Comparison of ENCODE assay signal across 2 cellular contexts in the genomic region with DNA sequence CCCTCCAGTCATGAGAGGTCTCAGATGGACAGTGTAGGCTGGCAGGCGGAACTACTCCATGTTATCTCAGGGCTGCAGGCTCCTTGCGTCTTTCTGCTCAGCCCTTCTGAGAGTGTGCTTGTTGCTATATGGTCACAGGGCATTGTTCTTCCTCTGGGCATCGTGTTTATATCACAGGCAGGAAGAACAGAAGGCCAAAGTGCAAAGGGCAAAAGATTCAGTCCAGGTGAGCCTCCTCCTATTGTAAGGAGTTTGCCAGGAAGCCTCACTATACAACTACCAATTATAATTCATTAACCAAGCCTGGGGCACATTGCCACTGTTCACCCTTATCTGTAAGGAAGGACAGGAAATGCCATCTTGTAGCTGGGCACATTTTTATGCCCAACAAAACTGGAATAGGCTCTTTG.
TF ChIP-seq lines count a peak whose summit lies in the region.

No MANE protein-coding gene starts in this region.

TF ChIP-seq in liver, 16 proteins besides CTCF, POLR2A, EP300 and RAD21 (continued from another document):
- TF ChIP-seq, protein P1, sequence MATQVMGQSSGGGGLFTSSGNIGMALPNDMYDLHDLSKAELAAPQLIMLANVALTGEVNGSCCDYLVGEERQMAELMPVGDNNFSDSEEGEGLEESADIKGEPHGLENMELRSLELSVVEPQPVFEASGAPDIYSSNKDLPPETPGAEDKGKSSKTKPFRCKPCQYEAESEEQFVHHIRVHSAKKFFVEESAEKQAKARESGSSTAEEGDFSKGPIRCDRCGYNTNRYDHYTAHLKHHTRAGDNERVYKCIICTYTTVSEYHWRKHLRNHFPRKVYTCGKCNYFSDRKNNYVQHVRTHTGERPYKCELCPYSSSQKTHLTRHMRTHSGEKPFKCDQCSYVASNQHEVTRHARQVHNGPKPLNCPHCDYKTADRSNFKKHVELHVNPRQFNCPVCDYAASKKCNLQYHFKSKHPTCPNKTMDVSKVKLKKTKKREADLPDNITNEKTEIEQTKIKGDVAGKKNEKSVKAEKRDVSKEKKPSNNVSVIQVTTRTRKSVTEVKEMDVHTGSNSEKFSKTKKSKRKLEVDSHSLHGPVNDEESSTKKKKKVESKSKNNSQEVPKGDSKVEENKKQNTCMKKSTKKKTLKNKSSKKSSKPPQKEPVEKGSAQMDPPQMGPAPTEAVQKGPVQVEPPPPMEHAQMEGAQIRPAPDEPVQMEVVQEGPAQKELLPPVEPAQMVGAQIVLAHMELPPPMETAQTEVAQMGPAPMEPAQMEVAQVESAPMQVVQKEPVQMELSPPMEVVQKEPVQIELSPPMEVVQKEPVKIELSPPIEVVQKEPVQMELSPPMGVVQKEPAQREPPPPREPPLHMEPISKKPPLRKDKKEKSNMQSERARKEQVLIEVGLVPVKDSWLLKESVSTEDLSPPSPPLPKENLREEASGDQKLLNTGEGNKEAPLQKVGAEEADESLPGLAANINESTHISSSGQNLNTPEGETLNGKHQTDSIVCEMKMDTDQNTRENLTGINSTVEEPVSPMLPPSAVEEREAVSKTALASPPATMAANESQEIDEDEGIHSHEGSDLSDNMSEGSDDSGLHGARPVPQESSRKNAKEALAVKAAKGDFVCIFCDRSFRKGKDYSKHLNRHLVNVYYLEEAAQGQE (IDR thresholded peaks at IDR 0.05), result no peak
- TF ChIP-seq TAF1 (conservative IDR thresholded peaks at IDR 0.05) (no peak), JUND (IDR thresholded peaks at IDR 0.05) (no peak), FOXA2 (IDR thresholded peaks at IDR 0.05) (no peak), NR2F2 (IDR thresholded peaks at IDR 0.05) (peak; percentile 66), HNF4A (conservative IDR thresholded peaks at IDR 0.05) (peak; percentile 77 to 86), SP1 (IDR thresholded peaks at IDR 0.05) (peak; percentile 32)
- TF ChIP-seq, protein P2, sequence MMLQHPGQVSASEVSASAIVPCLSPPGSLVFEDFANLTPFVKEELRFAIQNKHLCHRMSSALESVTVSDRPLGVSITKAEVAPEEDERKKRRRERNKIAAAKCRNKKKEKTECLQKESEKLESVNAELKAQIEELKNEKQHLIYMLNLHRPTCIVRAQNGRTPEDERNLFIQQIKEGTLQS (IDR thresholded peaks at IDR 0.05), result no peak
- TF ChIP-seq, protein P3, sequence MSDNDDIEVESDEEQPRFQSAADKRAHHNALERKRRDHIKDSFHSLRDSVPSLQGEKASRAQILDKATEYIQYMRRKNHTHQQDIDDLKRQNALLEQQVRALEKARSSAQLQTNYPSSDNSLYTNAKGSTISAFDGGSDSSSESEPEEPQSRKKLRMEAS (IDR thresholded peaks at IDR 0.05), result no peak
- TF ChIP-seq, protein P4, sequence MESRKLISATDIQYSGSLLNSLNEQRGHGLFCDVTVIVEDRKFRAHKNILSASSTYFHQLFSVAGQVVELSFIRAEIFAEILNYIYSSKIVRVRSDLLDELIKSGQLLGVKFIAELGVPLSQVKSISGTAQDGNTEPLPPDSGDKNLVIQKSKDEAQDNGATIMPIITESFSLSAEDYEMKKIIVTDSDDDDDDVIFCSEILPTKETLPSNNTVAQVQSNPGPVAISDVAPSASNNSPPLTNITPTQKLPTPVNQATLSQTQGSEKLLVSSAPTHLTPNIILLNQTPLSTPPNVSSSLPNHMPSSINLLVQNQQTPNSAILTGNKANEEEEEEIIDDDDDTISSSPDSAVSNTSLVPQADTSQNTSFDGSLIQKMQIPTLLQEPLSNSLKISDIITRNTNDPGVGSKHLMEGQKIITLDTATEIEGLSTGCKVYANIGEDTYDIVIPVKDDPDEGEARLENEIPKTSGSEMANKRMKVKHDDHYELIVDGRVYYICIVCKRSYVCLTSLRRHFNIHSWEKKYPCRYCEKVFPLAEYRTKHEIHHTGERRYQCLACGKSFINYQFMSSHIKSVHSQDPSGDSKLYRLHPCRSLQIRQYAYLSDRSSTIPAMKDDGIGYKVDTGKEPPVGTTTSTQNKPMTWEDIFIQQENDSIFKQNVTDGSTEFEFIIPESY (IDR thresholded peaks at IDR 0.05), result no peak

TF ChIP-seq in HepG2, 621 proteins besides CTCF, POLR2A, EP300 and RAD21 (continues in another document):
- TF ChIP-seq, protein P5, sequence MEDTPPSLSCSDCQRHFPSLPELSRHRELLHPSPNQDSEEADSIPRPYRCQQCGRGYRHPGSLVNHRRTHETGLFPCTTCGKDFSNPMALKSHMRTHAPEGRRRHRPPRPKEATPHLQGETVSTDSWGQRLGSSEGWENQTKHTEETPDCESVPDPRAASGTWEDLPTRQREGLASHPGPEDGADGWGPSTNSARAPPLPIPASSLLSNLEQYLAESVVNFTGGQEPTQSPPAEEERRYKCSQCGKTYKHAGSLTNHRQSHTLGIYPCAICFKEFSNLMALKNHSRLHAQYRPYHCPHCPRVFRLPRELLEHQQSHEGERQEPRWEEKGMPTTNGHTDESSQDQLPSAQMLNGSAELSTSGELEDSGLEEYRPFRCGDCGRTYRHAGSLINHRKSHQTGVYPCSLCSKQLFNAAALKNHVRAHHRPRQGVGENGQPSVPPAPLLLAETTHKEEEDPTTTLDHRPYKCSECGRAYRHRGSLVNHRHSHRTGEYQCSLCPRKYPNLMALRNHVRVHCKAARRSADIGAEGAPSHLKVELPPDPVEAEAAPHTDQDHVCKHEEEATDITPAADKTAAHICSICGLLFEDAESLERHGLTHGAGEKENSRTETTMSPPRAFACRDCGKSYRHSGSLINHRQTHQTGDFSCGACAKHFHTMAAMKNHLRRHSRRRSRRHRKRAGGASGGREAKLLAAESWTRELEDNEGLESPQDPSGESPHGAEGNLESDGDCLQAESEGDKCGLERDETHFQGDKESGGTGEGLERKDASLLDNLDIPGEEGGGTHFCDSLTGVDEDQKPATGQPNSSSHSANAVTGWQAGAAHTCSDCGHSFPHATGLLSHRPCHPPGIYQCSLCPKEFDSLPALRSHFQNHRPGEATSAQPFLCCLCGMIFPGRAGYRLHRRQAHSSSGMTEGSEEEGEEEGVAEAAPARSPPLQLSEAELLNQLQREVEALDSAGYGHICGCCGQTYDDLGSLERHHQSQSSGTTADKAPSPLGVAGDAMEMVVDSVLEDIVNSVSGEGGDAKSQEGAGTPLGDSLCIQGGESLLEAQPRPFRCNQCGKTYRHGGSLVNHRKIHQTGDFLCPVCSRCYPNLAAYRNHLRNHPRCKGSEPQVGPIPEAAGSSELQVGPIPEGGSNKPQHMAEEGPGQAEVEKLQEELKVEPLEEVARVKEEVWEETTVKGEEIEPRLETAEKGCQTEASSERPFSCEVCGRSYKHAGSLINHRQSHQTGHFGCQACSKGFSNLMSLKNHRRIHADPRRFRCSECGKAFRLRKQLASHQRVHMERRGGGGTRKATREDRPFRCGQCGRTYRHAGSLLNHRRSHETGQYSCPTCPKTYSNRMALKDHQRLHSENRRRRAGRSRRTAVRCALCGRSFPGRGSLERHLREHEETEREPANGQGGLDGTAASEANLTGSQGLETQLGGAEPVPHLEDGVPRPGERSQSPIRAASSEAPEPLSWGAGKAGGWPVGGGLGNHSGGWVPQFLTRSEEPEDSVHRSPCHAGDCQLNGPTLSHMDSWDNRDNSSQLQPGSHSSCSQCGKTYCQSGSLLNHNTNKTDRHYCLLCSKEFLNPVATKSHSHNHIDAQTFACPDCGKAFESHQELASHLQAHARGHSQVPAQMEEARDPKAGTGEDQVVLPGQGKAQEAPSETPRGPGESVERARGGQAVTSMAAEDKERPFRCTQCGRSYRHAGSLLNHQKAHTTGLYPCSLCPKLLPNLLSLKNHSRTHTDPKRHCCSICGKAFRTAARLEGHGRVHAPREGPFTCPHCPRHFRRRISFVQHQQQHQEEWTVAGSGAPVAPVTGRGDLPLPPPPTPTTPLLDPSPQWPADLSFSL (CRISPR knock-in tag; IDR thresholded peaks at IDR 0.05), result no peak
- TF ChIP-seq ARNT2 (CRISPR knock-in tag; IDR thresholded peaks at IDR 0.05; ENCODE audit: low read depth) (no peak), ZNF326 (CRISPR knock-in tag; IDR thresholded peaks at IDR 0.05; ENCODE audit: borderline replicate concordance) (no peak), ZNF441 (CRISPR knock-in tag; IDR thresholded peaks at IDR 0.05; ENCODE audit: borderline replicate concordance) (no peak), ZMYM4 (CRISPR knock-in tag; IDR thresholded peaks at IDR 0.05) (no peak), KLF12 (CRISPR knock-in tag; IDR thresholded peaks at IDR 0.05; ENCODE audit: borderline replicate concordance) (no peak), JUND (CRISPR knock-in tag; IDR thresholded peaks at IDR 0.05) (no peak), KDM5B (CRISPR knock-in tag; IDR thresholded peaks at IDR 0.05; ENCODE audit: borderline replicate concordance) (no peak), CENPX (CRISPR knock-in tag; IDR thresholded peaks at IDR 0.05) (no peak), ZNF333 (CRISPR knock-in tag; IDR thresholded peaks at IDR 0.05; ENCODE audit: borderline replicate concordance) (no peak)
- TF ChIP-seq, protein P6, sequence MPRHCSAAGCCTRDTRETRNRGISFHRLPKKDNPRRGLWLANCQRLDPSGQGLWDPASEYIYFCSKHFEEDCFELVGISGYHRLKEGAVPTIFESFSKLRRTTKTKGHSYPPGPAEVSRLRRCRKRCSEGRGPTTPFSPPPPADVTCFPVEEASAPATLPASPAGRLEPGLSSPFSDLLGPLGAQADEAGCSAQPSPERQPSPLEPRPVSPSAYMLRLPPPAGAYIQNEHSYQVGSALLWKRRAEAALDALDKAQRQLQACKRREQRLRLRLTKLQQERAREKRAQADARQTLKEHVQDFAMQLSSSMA (CRISPR knock-in tag; IDR thresholded peaks at IDR 0.05), result no peak
- TF ChIP-seq, protein P7, sequence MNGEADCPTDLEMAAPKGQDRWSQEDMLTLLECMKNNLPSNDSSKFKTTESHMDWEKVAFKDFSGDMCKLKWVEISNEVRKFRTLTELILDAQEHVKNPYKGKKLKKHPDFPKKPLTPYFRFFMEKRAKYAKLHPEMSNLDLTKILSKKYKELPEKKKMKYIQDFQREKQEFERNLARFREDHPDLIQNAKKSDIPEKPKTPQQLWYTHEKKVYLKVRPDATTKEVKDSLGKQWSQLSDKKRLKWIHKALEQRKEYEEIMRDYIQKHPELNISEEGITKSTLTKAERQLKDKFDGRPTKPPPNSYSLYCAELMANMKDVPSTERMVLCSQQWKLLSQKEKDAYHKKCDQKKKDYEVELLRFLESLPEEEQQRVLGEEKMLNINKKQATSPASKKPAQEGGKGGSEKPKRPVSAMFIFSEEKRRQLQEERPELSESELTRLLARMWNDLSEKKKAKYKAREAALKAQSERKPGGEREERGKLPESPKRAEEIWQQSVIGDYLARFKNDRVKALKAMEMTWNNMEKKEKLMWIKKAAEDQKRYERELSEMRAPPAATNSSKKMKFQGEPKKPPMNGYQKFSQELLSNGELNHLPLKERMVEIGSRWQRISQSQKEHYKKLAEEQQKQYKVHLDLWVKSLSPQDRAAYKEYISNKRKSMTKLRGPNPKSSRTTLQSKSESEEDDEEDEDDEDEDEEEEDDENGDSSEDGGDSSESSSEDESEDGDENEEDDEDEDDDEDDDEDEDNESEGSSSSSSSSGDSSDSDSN (CRISPR knock-in tag; IDR thresholded peaks at IDR 0.05), result no peak
- TF ChIP-seq, protein P8, sequence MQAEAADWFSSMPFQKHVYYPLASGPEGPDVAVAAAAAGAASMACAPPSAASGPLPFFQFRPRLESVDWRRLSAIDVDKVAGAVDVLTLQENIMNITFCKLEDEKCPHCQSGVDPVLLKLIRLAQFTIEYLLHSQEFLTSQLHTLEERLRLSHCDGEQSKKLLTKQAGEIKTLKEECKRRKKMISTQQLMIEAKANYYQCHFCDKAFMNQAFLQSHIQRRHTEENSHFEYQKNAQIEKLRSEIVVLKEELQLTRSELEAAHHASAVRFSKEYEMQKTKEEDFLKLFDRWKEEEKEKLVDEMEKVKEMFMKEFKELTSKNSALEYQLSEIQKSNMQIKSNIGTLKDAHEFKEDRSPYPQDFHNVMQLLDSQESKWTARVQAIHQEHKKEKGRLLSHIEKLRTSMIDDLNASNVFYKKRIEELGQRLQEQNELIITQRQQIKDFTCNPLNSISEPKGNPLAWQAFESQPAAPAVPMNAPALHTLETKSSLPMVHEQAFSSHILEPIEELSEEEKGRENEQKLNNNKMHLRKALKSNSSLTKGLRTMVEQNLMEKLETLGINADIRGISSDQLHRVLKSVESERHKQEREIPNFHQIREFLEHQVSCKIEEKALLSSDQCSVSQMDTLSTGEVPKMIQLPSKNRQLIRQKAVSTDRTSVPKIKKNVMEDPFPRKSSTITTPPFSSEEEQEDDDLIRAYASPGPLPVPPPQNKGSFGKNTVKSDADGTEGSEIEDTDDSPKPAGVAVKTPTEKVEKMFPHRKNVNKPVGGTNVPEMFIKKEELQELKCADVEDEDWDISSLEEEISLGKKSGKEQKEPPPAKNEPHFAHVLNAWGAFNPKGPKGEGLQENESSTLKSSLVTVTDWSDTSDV (CRISPR knock-in tag; IDR thresholded peaks at IDR 0.05), result no peak
- TF ChIP-seq, protein P9, sequence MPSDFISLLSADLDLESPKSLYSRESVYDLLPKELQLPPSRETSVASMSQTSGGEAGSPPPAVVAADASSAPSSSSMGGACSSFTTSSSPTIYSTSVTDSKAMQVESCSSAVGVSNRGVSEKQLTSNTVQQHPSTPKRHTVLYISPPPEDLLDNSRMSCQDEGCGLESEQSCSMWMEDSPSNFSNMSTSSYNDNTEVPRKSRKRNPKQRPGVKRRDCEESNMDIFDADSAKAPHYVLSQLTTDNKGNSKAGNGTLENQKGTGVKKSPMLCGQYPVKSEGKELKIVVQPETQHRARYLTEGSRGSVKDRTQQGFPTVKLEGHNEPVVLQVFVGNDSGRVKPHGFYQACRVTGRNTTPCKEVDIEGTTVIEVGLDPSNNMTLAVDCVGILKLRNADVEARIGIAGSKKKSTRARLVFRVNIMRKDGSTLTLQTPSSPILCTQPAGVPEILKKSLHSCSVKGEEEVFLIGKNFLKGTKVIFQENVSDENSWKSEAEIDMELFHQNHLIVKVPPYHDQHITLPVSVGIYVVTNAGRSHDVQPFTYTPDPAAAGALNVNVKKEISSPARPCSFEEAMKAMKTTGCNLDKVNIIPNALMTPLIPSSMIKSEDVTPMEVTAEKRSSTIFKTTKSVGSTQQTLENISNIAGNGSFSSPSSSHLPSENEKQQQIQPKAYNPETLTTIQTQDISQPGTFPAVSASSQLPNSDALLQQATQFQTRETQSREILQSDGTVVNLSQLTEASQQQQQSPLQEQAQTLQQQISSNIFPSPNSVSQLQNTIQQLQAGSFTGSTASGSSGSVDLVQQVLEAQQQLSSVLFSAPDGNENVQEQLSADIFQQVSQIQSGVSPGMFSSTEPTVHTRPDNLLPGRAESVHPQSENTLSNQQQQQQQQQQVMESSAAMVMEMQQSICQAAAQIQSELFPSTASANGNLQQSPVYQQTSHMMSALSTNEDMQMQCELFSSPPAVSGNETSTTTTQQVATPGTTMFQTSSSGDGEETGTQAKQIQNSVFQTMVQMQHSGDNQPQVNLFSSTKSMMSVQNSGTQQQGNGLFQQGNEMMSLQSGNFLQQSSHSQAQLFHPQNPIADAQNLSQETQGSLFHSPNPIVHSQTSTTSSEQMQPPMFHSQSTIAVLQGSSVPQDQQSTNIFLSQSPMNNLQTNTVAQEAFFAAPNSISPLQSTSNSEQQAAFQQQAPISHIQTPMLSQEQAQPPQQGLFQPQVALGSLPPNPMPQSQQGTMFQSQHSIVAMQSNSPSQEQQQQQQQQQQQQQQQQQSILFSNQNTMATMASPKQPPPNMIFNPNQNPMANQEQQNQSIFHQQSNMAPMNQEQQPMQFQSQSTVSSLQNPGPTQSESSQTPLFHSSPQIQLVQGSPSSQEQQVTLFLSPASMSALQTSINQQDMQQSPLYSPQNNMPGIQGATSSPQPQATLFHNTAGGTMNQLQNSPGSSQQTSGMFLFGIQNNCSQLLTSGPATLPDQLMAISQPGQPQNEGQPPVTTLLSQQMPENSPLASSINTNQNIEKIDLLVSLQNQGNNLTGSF (CRISPR knock-in tag; IDR thresholded peaks at IDR 0.05), result no peak
- TF ChIP-seq, protein P10, sequence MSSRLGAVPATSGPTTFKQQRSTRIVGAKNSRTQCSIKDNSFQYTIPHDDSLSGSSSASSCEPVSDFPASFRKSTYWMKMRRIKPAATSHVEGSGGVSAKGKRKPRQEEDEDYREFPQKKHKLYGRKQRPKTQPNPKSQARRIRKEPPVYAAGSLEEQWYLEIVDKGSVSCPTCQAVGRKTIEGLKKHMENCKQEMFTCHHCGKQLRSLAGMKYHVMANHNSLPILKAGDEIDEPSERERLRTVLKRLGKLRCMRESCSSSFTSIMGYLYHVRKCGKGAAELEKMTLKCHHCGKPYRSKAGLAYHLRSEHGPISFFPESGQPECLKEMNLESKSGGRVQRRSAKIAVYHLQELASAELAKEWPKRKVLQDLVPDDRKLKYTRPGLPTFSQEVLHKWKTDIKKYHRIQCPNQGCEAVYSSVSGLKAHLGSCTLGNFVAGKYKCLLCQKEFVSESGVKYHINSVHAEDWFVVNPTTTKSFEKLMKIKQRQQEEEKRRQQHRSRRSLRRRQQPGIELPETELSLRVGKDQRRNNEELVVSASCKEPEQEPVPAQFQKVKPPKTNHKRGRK (CRISPR knock-in tag; IDR thresholded peaks at IDR 0.05), result no peak
